In genomic region chr17:81165246-81166032, GRCh38 we compare ENCODE assay signal across 1 cellular context.
TF ChIP-seq lines count a peak whose summit lies in the region.

TSS of gene PVALEF (plus strand) at chr17:81165507. CDS start at chr17:81181227, 15,720 bp downstream.

TF ChIP-seq in HepG2, 621 proteins besides CTCF, POLR2A, EP300 and RAD21 (continued from another document and continues in another):
- TF ChIP-seq HNRNPH1 (optimal IDR thresholded peaks at IDR 0.05; ENCODE audit: low read depth, low read length) = no peak
- TF ChIP-seq RFXANK (CRISPR knock-in tag; IDR thresholded peaks at IDR 0.05) = 0 out of 2 replicates have a peak, but pooled peaks have one; percentile 21
- TF ChIP-seq HIC2 (CRISPR knock-in tag; IDR thresholded peaks at IDR 0.05; ENCODE audit: low read depth) = peak; percentile 81; the same call in 1 of the 2 replicates
- TF ChIP-seq SETDB1 (CRISPR knock-in tag; IDR thresholded peaks at IDR 0.05; ENCODE audit: borderline replicate concordance) = no peak
- no peak for TF ChIP-seq ZNF3 (CRISPR knock-in tag; IDR thresholded peaks at IDR 0.05)
- peak; percentile 70 for TF ChIP-seq SPEN (CRISPR knock-in tag; IDR thresholded peaks at IDR 0.05; ENCODE audit: low read depth)
- no peak for TF ChIP-seq GLMP (CRISPR knock-in tag; IDR thresholded peaks at IDR 0.05; ENCODE audit: borderline replicate concordance)
- no peak for TF ChIP-seq HNRNPUL1 (IDR thresholded peaks at IDR 0.05; ENCODE audit: low read depth, low read length)
- TF ChIP-seq PAF1 (CRISPR knock-in tag; IDR thresholded peaks at IDR 0.05) = no peak
- TF ChIP-seq PCBP2 (optimal IDR thresholded peaks at IDR 0.05; ENCODE audit: low read depth, low read length, poor library complexity, severe bottlenecking) = no peak
- TF ChIP-seq TAF15 (IDR thresholded peaks at IDR 0.05; ENCODE audit: low read depth, low read length, poor library complexity, severe bottlenecking) = peak; percentile 83
- peak; percentile 73 for TF ChIP-seq ZNF746 (CRISPR knock-in tag; IDR thresholded peaks at IDR 0.05)
- no peak for TF ChIP-seq DNMT1 (CRISPR knock-in tag; IDR thresholded peaks at IDR 0.05)
- no peak for TF ChIP-seq DR1 (CRISPR knock-in tag; IDR thresholded peaks at IDR 0.05)
- TF ChIP-seq ZFAT (CRISPR knock-in tag; conservative IDR thresholded peaks at IDR 0.05) = no peak
- TF ChIP-seq ZFP41 (CRISPR knock-in tag; IDR thresholded peaks at IDR 0.05; ENCODE audit: borderline replicate concordance) = peak; percentile 45; the same call in 1 of the 2 replicates
- TF ChIP-seq PHB2 (IDR thresholded peaks at IDR 0.05; ENCODE audit: partially characterized antibody) = no peak
- TF ChIP-seq CEBPB (IDR thresholded peaks at IDR 0.05; ENCODE audit: borderline replicate concordance, low read depth, low read length) = no peak
- peak; percentile 87; the same call in 1 of the 2 replicates for TF ChIP-seq SATB2 (CRISPR knock-in tag; IDR thresholded peaks at IDR 0.05)
- TF ChIP-seq KDM1A (CRISPR knock-in tag; IDR thresholded peaks at IDR 0.05) = no peak
- TF ChIP-seq KDM5B (CRISPR knock-in tag; IDR thresholded peaks at IDR 0.05; ENCODE audit: borderline replicate concordance) = peak; percentile 82; the same call in 1 of the 2 replicates
- no peak for TF ChIP-seq ZNF562 (CRISPR knock-in tag; IDR thresholded peaks at IDR 0.05; ENCODE audit: borderline replicate concordance)
- TF ChIP-seq ZNF235 (CRISPR knock-in tag; IDR thresholded peaks at IDR 0.05; ENCODE audit: borderline replicate concordance) = no peak
- no peak; the same call in 1 of the 2 replicates for TF ChIP-seq MIER2 (CRISPR knock-in tag; IDR thresholded peaks at IDR 0.05)
- peak; percentile 68 for TF ChIP-seq MED1 (CRISPR knock-in tag; IDR thresholded peaks at IDR 0.05)
- no peak for TF ChIP-seq ARNT (IDR thresholded peaks at IDR 0.05)
- 0 out of 2 replicates have a peak, but pooled peaks have one; percentile 19 for TF ChIP-seq GABPA (IDR thresholded peaks at IDR 0.05; ENCODE audit: low read depth, low read length)
- no peak for TF ChIP-seq GABPA (CRISPR knock-in tag; IDR thresholded peaks at IDR 0.05; ENCODE audit: low read depth)
- 0 out of 2 replicates have a peak, but pooled peaks have one; percentile 88 for TF ChIP-seq ZNF550 (CRISPR knock-in tag; IDR thresholded peaks at IDR 0.05; ENCODE audit: borderline replicate concordance)
- no peak for TF ChIP-seq TRIM24 (CRISPR knock-in tag; IDR thresholded peaks at IDR 0.05)
- 0 out of 2 replicates have a peak, but pooled peaks have one; percentile 36 for TF ChIP-seq ZNF567 (CRISPR knock-in tag; IDR thresholded peaks at IDR 0.05; ENCODE audit: borderline replicate concordance)
- peak; percentile 39 for TF ChIP-seq SKI (IDR thresholded peaks at IDR 0.05; ENCODE audit: partially characterized antibody)
- TF ChIP-seq ZNF501 (CRISPR knock-in tag; IDR thresholded peaks at IDR 0.05) = peak; percentile 74
- no peak for TF ChIP-seq ZNF251 (CRISPR knock-in tag; IDR thresholded peaks at IDR 0.05)
- no peak for TF ChIP-seq CHCHD3 (CRISPR knock-in tag; IDR thresholded peaks at IDR 0.05)
- 0 out of 2 replicates have a peak, but pooled peaks have one; percentile 38 for TF ChIP-seq ZNF44 (CRISPR knock-in tag; IDR thresholded peaks at IDR 0.05)
- no peak; the same call in 1 of the 2 replicates for TF ChIP-seq ARNTL (CRISPR knock-in tag; IDR thresholded peaks at IDR 0.05)
- TF ChIP-seq MEIS2 (CRISPR knock-in tag; IDR thresholded peaks at IDR 0.05) = peak; percentile 63; the same call in 1 of the 2 replicates
- peak; percentile 74; the same call in 1 of the 2 replicates for TF ChIP-seq ZNF142 (CRISPR knock-in tag; IDR thresholded peaks at IDR 0.05)
- 0 out of 2 replicates have a peak, but pooled peaks have one; percentile 17 for TF ChIP-seq NCOR1 (IDR thresholded peaks at IDR 0.05; ENCODE audit: borderline replicate concordance, low read length)
- peak; percentile 94; the same call in 1 of the 2 replicates for TF ChIP-seq TMF1 (CRISPR knock-in tag; IDR thresholded peaks at IDR 0.05; ENCODE audit: low read depth)
- TF ChIP-seq ZNF687 (CRISPR knock-in tag; IDR thresholded peaks at IDR 0.05) = peak; percentile 78
- TF ChIP-seq ZNF460 (CRISPR knock-in tag; IDR thresholded peaks at IDR 0.05; ENCODE audit: borderline replicate concordance) = no peak
- TF ChIP-seq ZNF703 (CRISPR knock-in tag; IDR thresholded peaks at IDR 0.05; ENCODE audit: borderline replicate concordance) = peak; percentile 50; the same call in 1 of the 2 replicates
- peak; percentile 73; the same call in 1 of the 2 replicates for TF ChIP-seq ZNF784 (CRISPR knock-in tag; IDR thresholded peaks at IDR 0.05; ENCODE audit: borderline replicate concordance)
- 0 out of 4 replicates have a peak, but pooled peaks of 1 of the 2 experiments have one; percentile 11 for TF ChIP-seq REST (IDR thresholded peaks at IDR 0.05; ENCODE audit: borderline replicate concordance in 1 of 2, low read depth in 1 of 2, low read length in 2 of 2)
- TF ChIP-seq ZNF761 (CRISPR knock-in tag; conservative IDR thresholded peaks at IDR 0.05) = no peak
- peak; percentile 90 for TF ChIP-seq PCBP1 (IDR thresholded peaks at IDR 0.05; ENCODE audit: borderline replicate concordance, low read depth, low read length)
- TF ChIP-seq ZNF33B (CRISPR knock-in tag; IDR thresholded peaks at IDR 0.05) = peak; percentile 88; the same call in 1 of the 2 replicates
- no peak for TF ChIP-seq SIN3B (IDR thresholded peaks at IDR 0.05; ENCODE audit: low read length)
- TF ChIP-seq SNAPC2 (CRISPR knock-in tag; IDR thresholded peaks at IDR 0.05) = 0 out of 2 replicates have a peak, but pooled peaks have one; percentile 34
